29 cellular contexts compared by ENCODE assay signal in the genomic region with DNA sequence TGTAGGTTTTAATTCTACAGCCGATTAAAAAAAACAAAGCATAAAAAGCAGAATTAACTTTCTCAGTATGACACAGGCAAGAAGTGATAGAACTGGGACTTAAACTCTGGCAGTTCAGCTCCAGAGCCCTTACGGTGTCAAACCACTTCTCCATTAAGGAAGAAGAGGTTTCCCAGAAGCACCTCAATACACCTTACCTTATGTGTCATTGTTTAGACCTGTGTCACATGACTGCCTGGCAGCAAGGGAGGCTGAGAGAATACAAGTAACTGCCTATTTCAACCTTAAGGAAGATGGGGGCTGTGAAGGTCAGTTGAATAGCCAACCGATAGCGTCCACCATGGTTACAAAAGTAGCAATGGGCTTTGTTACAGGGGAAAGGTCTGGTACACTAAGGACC.
"Had no signal": no experiment of that assay in that cellular context is flagged by ENCODE, and none has a peak within 500 bp of the region (broad histone marks: within the 10 kb centered on the region; RNA-seq: fewer than 3 reads in every experiment).

No MANE protein-coding gene starts in this region.

- H3K4me1 ChIP-seq: parathyroid adenoma had no signal

- H3K4me3 ChIP-seq: esophagus muscularis mucosa, mucosa of descending colon, smooth muscle cell, thoracic aorta had no signal

- H3K4me1 Mint-ChIP-seq: activated CD4-positive, alpha-beta memory T cell treated with anti-CD3 and anti-CD28 coated beads, Interleukin-2, amount 10 ng/mL, durations not matched to agents 7 days and 5 days; activated CD4-positive, alpha-beta T cell treated with anti-CD3 and anti-CD28 coated beads, Interleukin-2, amount 10 ng/mL, durations not matched to agents 24 days and 14 days; activated naive CD8-positive, alpha-beta T cell treated with anti-CD3 and anti-CD28 coated beads, Interleukin-2, amount 50 U/mL, for 24 hours; central memory CD8-positive, alpha-beta T cell; stimulated activated naive B cell treated with anti-CD40 and anti-IgM and Interleukin-4, amounts not matched to agents 10 μg/mL and 1 μg/mL and 100 μg/mL, for 72 hours; T-cell had no signal

- H3K9me3 ChIP-seq: esophagus muscularis mucosa, mucosa of descending colon, thoracic aorta had no signal

- H3K27ac Mint-ChIP-seq: activated CD4-positive, alpha-beta memory T cell treated with anti-CD3 and anti-CD28 coated beads, Interleukin-2, amount 10 ng/mL, durations not matched to agents 7 days and 5 days; activated CD4-positive, alpha-beta T cell treated with anti-CD3 and anti-CD28 coated beads, Interleukin-2, amount 10 ng/mL, durations not matched to agents 24 days and 14 days; activated naive CD4-positive, alpha-beta T cell treated with anti-CD3 and anti-CD28 coated beads for 36 hours; activated naive CD8-positive, alpha-beta T cell treated with anti-CD3 and anti-CD28 coated beads, Interleukin-2, amount 50 U/mL, for 24 hours; activated T-cell treated with anti-CD3 and anti-CD28 coated beads, Interleukin-2, amount 50 U/mL, for 72 hours; brain; nephron progenitor cell; stimulated activated naive B cell treated with anti-CD40 and anti-IgM and Interleukin-4, amounts not matched to agents 10 μg/mL and 1 μg/mL and 100 μg/mL, for 72 hours; T-cell; T-helper 2 cell treated with Interferon-gamma antibody and Interleukin-4, amounts not matched to agents 5 μg/mL and 100 μg/mL, for 36 hours; type B pancreatic cell had no signal

- H2AFZ ChIP-seq: parathyroid adenoma had no signal

- H3K36me3 ChIP-seq: esophagus muscularis mucosa, thoracic aorta had no signal

- H3K79me2 ChIP-seq: parathyroid adenoma had no signal

- H3K4me2 ChIP-seq: smooth muscle cell had no signal

- DNase-seq: activated CD4-positive, alpha-beta memory T cell treated with anti-CD3 and anti-CD28 coated beads, Interleukin-2, amount 10 ng/mL, durations not matched to agents 7 days and 5 days; activated CD4-positive, alpha-beta T cell treated with anti-CD3 and anti-CD28 coated beads, Interleukin-2, amount 10 ng/mL, durations not matched to agents 24 days and 14 days; activated effector memory CD4-positive, alpha-beta T cell treated with Interleukin-2 at 50 U/mL for 16 hours; activated naive CD4-positive, alpha-beta T cell treated with anti-CD3 and anti-CD28 coated beads for 36 hours; activated naive CD8-positive, alpha-beta T cell treated with anti-CD3 and anti-CD28 coated beads, Interleukin-2, amount 50 U/mL, for 24 hours; activated T-cell treated with anti-CD3 and anti-CD28 coated beads, Interleukin-2, amount 50 U/mL, for 72 hours; anterior cingulate cortex; effector memory CD4-positive, alpha-beta T cell; glutamatergic neuron; hippocampal formation; kidney glomerular epithelial cell; mesendoderm; mucosa of descending colon; nephron progenitor cell; stimulated activated CD4-positive, alpha-beta T cell treated with anti-CD3 and anti-CD28 coated beads, Interleukin-15, amount 100 ng/mL, for 24 hours; stimulated activated CD8-positive, alpha-beta memory T cell treated with anti-CD3 and anti-CD28 coated beads, Interleukin-4, amount 100 ng/mL, for 48 hours; stimulated activated naive B cell treated with anti-CD40 and anti-IgM and Interleukin-4, amounts not matched to agents 10 μg/mL and 1 μg/mL and 100 μg/mL, for 72 hours; T-cell had no signal

- H3K27ac ChIP-seq: parathyroid adenoma, thoracic aorta, VCaP had no signal

- H3K4me3 Mint-ChIP-seq: activated CD4-positive, alpha-beta memory T cell treated with anti-CD3 and anti-CD28 coated beads, Interleukin-2, amount 10 ng/mL, durations not matched to agents 7 days and 5 days; activated CD4-positive, alpha-beta T cell treated with anti-CD3 and anti-CD28 coated beads, Interleukin-2, amount 10 ng/mL, durations not matched to agents 24 days and 14 days; activated naive CD4-positive, alpha-beta T cell treated with anti-CD3 and anti-CD28 coated beads for 36 hours; activated naive CD8-positive, alpha-beta T cell treated with anti-CD3 and anti-CD28 coated beads, Interleukin-2, amount 50 U/mL, for 24 hours; activated T-cell treated with anti-CD3 and anti-CD28 coated beads, Interleukin-2, amount 50 U/mL, for 72 hours; brain; central memory CD8-positive, alpha-beta T cell; nephron progenitor cell; stimulated activated naive B cell treated with anti-CD40 and anti-IgM and Interleukin-4, amounts not matched to agents 10 μg/mL and 1 μg/mL and 100 μg/mL, for 72 hours; T-cell; T-helper 2 cell treated with Interferon-gamma antibody and Interleukin-4, amounts not matched to agents 5 μg/mL and 100 μg/mL, for 36 hours; type B pancreatic cell had no signal

- H3K36me3 Mint-ChIP-seq: brain; stimulated activated naive B cell treated with anti-CD40 and anti-IgM and Interleukin-4, amounts not matched to agents 10 μg/mL and 1 μg/mL and 100 μg/mL, for 72 hours; T-cell; type B pancreatic cell had no signal

- H3K27me3 ChIP-seq: esophagus muscularis mucosa had no signal

- H3K9me3 Mint-ChIP-seq: activated CD4-positive, alpha-beta memory T cell treated with anti-CD3 and anti-CD28 coated beads, Interleukin-2, amount 10 ng/mL, durations not matched to agents 7 days and 5 days; activated CD4-positive, alpha-beta T cell treated with anti-CD3 and anti-CD28 coated beads, Interleukin-2, amount 10 ng/mL, durations not matched to agents 24 days and 14 days; activated naive CD4-positive, alpha-beta T cell treated with anti-CD3 and anti-CD28 coated beads for 36 hours; activated naive CD8-positive, alpha-beta T cell treated with anti-CD3 and anti-CD28 coated beads, Interleukin-2, amount 50 U/mL, for 24 hours; activated T-cell treated with anti-CD3 and anti-CD28 coated beads, Interleukin-2, amount 50 U/mL, for 72 hours; central memory CD8-positive, alpha-beta T cell; nephron progenitor cell; stimulated activated naive B cell treated with anti-CD40 and anti-IgM and Interleukin-4, amounts not matched to agents 10 μg/mL and 1 μg/mL and 100 μg/mL, for 72 hours; T-cell; T-helper 2 cell treated with Interferon-gamma antibody and Interleukin-4, amounts not matched to agents 5 μg/mL and 100 μg/mL, for 36 hours had no signal

- FAIRE-seq: colon had no signal

- H3K27me3 Mint-ChIP-seq: activated CD4-positive, alpha-beta memory T cell treated with anti-CD3 and anti-CD28 coated beads, Interleukin-2, amount 10 ng/mL, durations not matched to agents 7 days and 5 days; type B pancreatic cell had no signal

- ATAC-seq: activated CD4-positive, CD25-positive, alpha-beta regulatory T cell treated with anti-CD3 and anti-CD28 coated beads, Interleukin-2, amount 50 U/mL, for 24 hours; activated naive CD8-positive, alpha-beta T cell treated with anti-CD3 and anti-CD28 coated beads, Interleukin-2, amount 50 U/mL, for 24 hours; activated T-cell treated with anti-CD3 and anti-CD28 coated beads, Interleukin-2, amount 50 U/mL, for 72 hours; mucosa of descending colon; T-cell had no signal
